In the genomic region with DNA sequence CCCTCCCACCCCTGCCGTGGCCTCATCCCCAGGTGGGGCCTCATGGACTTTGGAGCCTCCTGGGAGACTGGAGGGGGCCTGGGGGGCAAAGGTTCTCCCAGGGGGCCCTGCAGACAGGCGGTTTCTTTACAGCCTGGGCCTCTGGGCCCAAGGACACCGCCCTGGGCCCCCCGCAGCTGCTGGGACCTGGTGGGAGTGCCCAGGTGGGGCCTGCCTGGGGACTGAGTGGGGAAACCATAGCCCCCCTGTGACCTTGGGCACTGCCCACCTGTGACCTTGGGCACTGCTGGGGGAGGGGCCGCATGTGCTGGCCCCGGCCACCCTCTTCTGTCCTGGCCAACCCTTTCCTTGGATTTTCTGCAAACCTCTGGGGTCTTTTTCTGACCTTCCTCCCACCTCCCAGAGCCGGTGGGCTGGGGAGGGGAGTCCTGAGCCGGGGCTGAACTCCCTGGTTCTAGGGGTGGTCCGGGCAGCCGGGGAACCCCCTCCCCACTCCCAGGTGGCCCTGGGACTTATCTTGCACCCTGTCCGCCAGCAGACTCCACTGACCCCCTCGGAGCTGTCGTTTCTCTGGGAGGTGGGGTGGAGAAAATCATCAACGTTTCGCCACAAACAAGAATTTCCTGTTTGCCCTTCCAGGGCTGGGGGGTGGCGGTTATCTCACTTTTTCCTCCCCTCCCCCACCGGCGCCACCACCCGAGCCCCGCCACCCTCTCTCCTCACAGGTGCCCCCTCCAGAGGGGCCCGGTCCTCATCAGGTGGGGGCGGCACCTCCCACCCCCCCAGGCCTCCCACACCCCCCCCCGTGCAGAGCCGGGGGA, we compare ENCODE assay signal across 11 cellular contexts. TPM values are rescaled to one million over a fixed set of nuclear protein-coding genes. Genes with fewer than 3 reads are reported as not detected.
A peak's percentile ranks its signal among the peaks of the same experiment; 100 is the strongest.
DNase-seq lines count a peak whose midpoint lies in the region; ATAC-seq and TF ChIP-seq lines count a peak whose summit lies in the region.
"Had no signal": no experiment of that assay in that cellular context is flagged by ENCODE, and none has a peak within 500 bp of the region (broad histone marks: within the 10 kb centered on the region; RNA-seq: fewer than 3 reads in every experiment).

No MANE protein-coding gene starts in this region.

- H3K4me3 Mint-ChIP-seq in T-helper 2 cell treated with Interferon-gamma antibody and Interleukin-4, amounts not matched to agents 5 μg/mL and 100 μg/mL, for 36 hours: peak overlapping the region; percentile 51
- no peak overlapping the region for H3K4me3 Mint-ChIP-seq in activated CD8-positive, alpha-beta T cell treated with anti-CD3 and anti-CD28 coated beads for 36 hours
- H3K4me3 Mint-ChIP-seq: CD4-positive, alpha-beta T cell had no signal

- intact Hi-C loops in cardiac septum (cut with DNase I): no loop called here
- intact Hi-C loops in left colon (cut with DNase I, micrococcal nuclease): no loop called here
- intact Hi-C loops in activated CD8-positive, alpha-beta T cell treated with anti-CD3 and anti-CD28 coated beads for 36 hours (cut with micrococcal nuclease): no loop called here

- H3K27ac ChIP-seq in cardiac muscle cell: peak overlapping the region; percentile 91

- H3K36me3 Mint-ChIP-seq in T-helper 2 cell treated with Interferon-gamma antibody and Interleukin-4, amounts not matched to agents 5 μg/mL and 100 μg/mL, for 36 hours (ENCODE audit: low read depth): no peaks in the 10 kb centered on the region
- H3K36me3 Mint-ChIP-seq in activated CD8-positive, alpha-beta T cell treated with anti-CD3 and anti-CD28 coated beads for 36 hours (ENCODE audit: low read depth): no peaks in the 10 kb centered on the region

- H3K4me1 ChIP-seq in cardiac muscle cell (ENCODE audit: low read depth): peaks cover 41% of the 10 kb centered on the region

- no peaks in the 10 kb centered on the region for H3K9me3 ChIP-seq in cardiac muscle cell (ENCODE audit: low read depth)

- H3K4me3 ChIP-seq in cardiac muscle cell: peak overlapping the region; percentile 6

- no peaks in the 10 kb centered on the region for H3K9me3 Mint-ChIP-seq in T-helper 2 cell treated with Interferon-gamma antibody and Interleukin-4, amounts not matched to agents 5 μg/mL and 100 μg/mL, for 36 hours
- no peaks in the 10 kb centered on the region for H3K9me3 Mint-ChIP-seq in activated CD8-positive, alpha-beta T cell treated with anti-CD3 and anti-CD28 coated beads for 36 hours
- H3K9me3 Mint-ChIP-seq: CD4-positive, alpha-beta T cell had no signal

- no peaks in the 10 kb centered on the region for H3K27me3 Mint-ChIP-seq in T-helper 2 cell treated with Interferon-gamma antibody and Interleukin-4, amounts not matched to agents 5 μg/mL and 100 μg/mL, for 36 hours (ENCODE audit: low read depth)
- H3K27me3 Mint-ChIP-seq in activated CD8-positive, alpha-beta T cell treated with anti-CD3 and anti-CD28 coated beads for 36 hours: no peaks in the 10 kb centered on the region
- H3K27me3 Mint-ChIP-seq: CD4-positive, alpha-beta T cell had no signal

- peaks cover 3% of the 10 kb centered on the region for H3K36me3 ChIP-seq in cardiac muscle cell

- no peaks in the 10 kb centered on the region for H3K27me3 ChIP-seq in cardiac muscle cell

- no peak for TF ChIP-seq CTCF in cardiac muscle cell (IDR thresholded peaks at IDR 0.05; ENCODE audit: low read depth, low read length)
- TF ChIP-seq CTCF in activated CD8-positive, alpha-beta T cell treated with anti-CD3 and anti-CD28 coated beads for 36 hours (IDR thresholded peaks at IDR 0.05): no peak

- CTCF ChIA-PET in activated CD8-positive, alpha-beta T cell treated with anti-CD3 and anti-CD28 coated beads for 36 hours (lab: Charles Lee): no interaction called here

- H3K27ac Mint-ChIP-seq in T-helper 2 cell treated with Interferon-gamma antibody and Interleukin-4, amounts not matched to agents 5 μg/mL and 100 μg/mL, for 36 hours: peak overlapping the region; percentile 57
- no peak overlapping the region for H3K27ac Mint-ChIP-seq in activated CD8-positive, alpha-beta T cell treated with anti-CD3 and anti-CD28 coated beads for 36 hours
- H3K27ac Mint-ChIP-seq: CD4-positive, alpha-beta T cell had no signal

- H3K4me1 Mint-ChIP-seq in T-helper 2 cell treated with Interferon-gamma antibody and Interleukin-4, amounts not matched to agents 5 μg/mL and 100 μg/mL, for 36 hours (ENCODE audit: low read depth): no peaks in the 10 kb centered on the region
- peaks cover 7% of the 10 kb centered on the region for H3K4me1 Mint-ChIP-seq in activated CD8-positive, alpha-beta T cell treated with anti-CD3 and anti-CD28 coated beads for 36 hours (ENCODE audit: low read depth)

- POLR2A ChIA-PET in activated CD8-positive, alpha-beta T cell treated with anti-CD3 and anti-CD28 coated beads for 36 hours (lab: Charles Lee): interaction anchor here (1.0 kb wide), 1 partner anchor 15 kb away, joined by 3 read pairs; no protein-coding TSS in a partner anchor

- ATAC-seq in left colon (peak; percentile 79), GM21367 (IDR thresholded peaks at IDR 0.05; ENCODE audit: unreplicated experiment) (no peak)
- no peak for ATAC-seq in activated CD8-positive, alpha-beta T cell treated with anti-CD3 and anti-CD28 coated beads for 36 hours

- peak in 1 of 2 donors; percentile 59 for DNase-seq in cardiac muscle cell (ENCODE audit: low read depth in 1 of 2, low spot score in 1 of 2)
- no peak for DNase-seq in cardiac septum (ENCODE audit: low spot score)
- DNase-seq in T-helper 2 cell treated with Interferon-gamma antibody and Interleukin-4, amounts not matched to agents 5 μg/mL and 100 μg/mL, for 36 hours (ENCODE audit: low spot score): no peak
- DNase-seq in left colon: peak in 1 of 2 donors; percentile 58
- no peak for DNase-seq in NCI-H187 treated with DMSO at 0.1 percent for 48 hours (lab: John Stamatoyannopoulos, UW)
- DNase-seq in activated CD8-positive, alpha-beta T cell treated with anti-CD3 and anti-CD28 coated beads for 36 hours: no peak
- DNase-seq in ureter (ENCODE audit: low spot score): no peak
- DNase-seq: NCI-H226 had no signal

RNA-seq across cellular contexts. Expression of a gene that starts 27.1 kb away (rescaled TPM):
- total RNA-seq in cardiac muscle cell (59.7 and 62.3 TPM in 2 replicates), cardiac septum (7.8 TPM), left colon (10 to 100 TPM; 10.7 to 11.6 TPM), ureter (8.4 TPM)
- 39.1 and 48.7 TPM in 2 replicates for polyA plus RNA-seq in cardiac muscle cell
- total RNA-seq in activated CD8-positive, alpha-beta T cell treated with anti-CD3 and anti-CD28 coated beads for 36 hours: 10 to 100 TPM; 18.7 to 22.1 TPM

RNA-seq across cellular contexts. Expression of a gene that starts 31.3 kb away (rescaled TPM):
- total RNA-seq in cardiac muscle cell: 136 and 143 TPM in 2 replicates
- 241 and 262 TPM in 2 replicates for polyA plus RNA-seq in cardiac muscle cell
- 17.6 TPM for total RNA-seq in cardiac septum
- 10 to 100 TPM; 21.5 to 28.1 TPM for total RNA-seq in left colon
- total RNA-seq in activated CD8-positive, alpha-beta T cell treated with anti-CD3 and anti-CD28 coated beads for 36 hours: 10 to 100 TPM; 75.3 to 78.1 TPM
- total RNA-seq in ureter: 36.6 TPM

RNA-seq across cellular contexts. Expression of a gene that starts 35.8 kb away (rescaled TPM):
- total RNA-seq in cardiac muscle cell (0.46 and 1.2 TPM in 2 replicates), cardiac septum (not detected), left colon (not detected), ureter (not detected)
- polyA plus RNA-seq in cardiac muscle cell: 1.9 and 3.2 TPM in 2 replicates
- total RNA-seq in activated CD8-positive, alpha-beta T cell treated with anti-CD3 and anti-CD28 coated beads for 36 hours: 10 to 100 TPM; 14.0 to 15.5 TPM
- total RNA-seq: renal cortical epithelial cell had no signal

RNA-seq across cellular contexts. Expression of a gene that starts 39.9 kb away (rescaled TPM):
- total RNA-seq in cardiac muscle cell (60.3 and 66.2 TPM in 2 replicates), cardiac septum (24.5 TPM), left colon (10 to 100 TPM; 54.6 to 66.4 TPM), ureter (69.5 TPM)
- polyA plus RNA-seq in cardiac muscle cell: 82.1 and 86.7 TPM in 2 replicates
- 10 to 100 TPM; 58.4 to 61.5 TPM for total RNA-seq in activated CD8-positive, alpha-beta T cell treated with anti-CD3 and anti-CD28 coated beads for 36 hours

RNA-seq across cellular contexts. Expression of a gene that starts 47.3 kb away (rescaled TPM):
- total RNA-seq in cardiac muscle cell (5.4 and 8.5 TPM in 2 replicates), cardiac septum (not detected), left colon (not detected), ureter (not detected)
- 3.0 and 4.9 TPM in 2 replicates for polyA plus RNA-seq in cardiac muscle cell
- under 1 TPM in 1 of 2 experiments, not detected in 1; 0.07 TPM for total RNA-seq in activated CD8-positive, alpha-beta T cell treated with anti-CD3 and anti-CD28 coated beads for 36 hours
